18 cellular contexts compared by ENCODE assay signal in genomic region chr12:58171914-58172313, GRCh38.
A peak's percentile ranks its signal among the peaks of the same experiment; 100 is the strongest.
DNase-seq lines count a peak whose midpoint lies in the region; ATAC-seq, FAIRE-seq and TF ChIP-seq lines count a peak whose summit lies in the region.
"Had no signal": no experiment of that assay in that cellular context is flagged by ENCODE, and none has a peak within 500 bp of the region (broad histone marks: within the 10 kb centered on the region; RNA-seq: fewer than 3 reads in every experiment).

No MANE protein-coding gene starts in this region.

- no peaks in the 10 kb centered on the region for H3K36me3 Mint-ChIP-seq in astrocyte (ENCODE audit: low read depth, unreplicated experiment)
- H3K36me3 Mint-ChIP-seq: natural killer cell had no signal

- H3K4me3 ChIP-seq in astrocyte (ENCODE audit: insufficient read depth, low read depth, low read length), result no peak overlapping the region
- H3K4me3 ChIP-seq in fibroblast of the aortic adventitia (ENCODE audit: low read depth, low read length), result no peak overlapping the region
- H3K4me3 ChIP-seq: hepatocyte, sigmoid colon had no signal

- DNase-seq in EL, result peak; percentile 17
- DNase-seq in astrocyte (ENCODE audit: low read depth), result peak; percentile 45
- DNase-seq in fibroblast of the aortic adventitia (ENCODE audit: low read depth), result peak; percentile 27
- peak; percentile 15 for DNase-seq in pulmonary artery endothelial cell (ENCODE audit: low read depth, low spot score)
- no peak for DNase-seq in activated T-cell treated with anti-CD3 and anti-CD28 coated beads, Interleukin-2, amount 50 U/mL, for 48 hours
- no peak for DNase-seq in foreskin keratinocyte
- DNase-seq in NAMALWA (ENCODE audit: low spot score), result no peak
- DNase-seq: activated CD4-positive, alpha-beta T cell treated with anti-CD3 and anti-CD28 coated beads, Interleukin-2, amount 50 U/mL, for 4 hours; aorta; natural killer cell; NCI-H1105 treated with DMSO at 0.1 percent for 48 hours; NCI-H345; SHP77 treated with DMSO at 0.1 percent for 48 hours; sigmoid colon had no signal

- no peak overlapping the region for H3K4me3 Mint-ChIP-seq in astrocyte (ENCODE audit: unreplicated experiment)
- H3K4me3 Mint-ChIP-seq: natural killer cell; stimulated activated naive CD8-positive, alpha-beta T cell treated with anti-CD3 and anti-CD28 coated beads, Interleukin-15, Interleukin-2, amounts not matched to agents 100 ng/mL and 50 ng/mL, for 24 hours had no signal

- H3K9me3 ChIP-seq in astrocyte (ENCODE audit: insufficient read depth, low read depth, low read length), result no peaks in the 10 kb centered on the region
- H3K9me3 ChIP-seq: sigmoid colon had no signal

- FAIRE-seq in astrocyte (lab: Jason Lieb, UNC), result no peak

- TF ChIP-seq CTCF in astrocyte (IDR thresholded peaks at IDR 0.05; ENCODE audit: insufficient read depth, low read depth, low read length), result no peak
- TF ChIP-seq CTCF in fibroblast of the aortic adventitia (IDR thresholded peaks at IDR 0.05; ENCODE audit: insufficient read depth, low read length), result no peak
- TF ChIP-seq CTCF in foreskin keratinocyte (conservative IDR thresholded peaks at IDR 0.05), result no peak

- H3K27ac ChIP-seq in astrocyte (ENCODE audit: low read depth, low read length) (no peak overlapping the region), foreskin keratinocyte (no peak overlapping the region)
- H3K27ac ChIP-seq: hepatocyte had no signal

- no peak overlapping the region for H2AFZ ChIP-seq in astrocyte (ENCODE audit: low read depth, low read length)
- H2AFZ ChIP-seq: hepatocyte had no signal

- no peak overlapping the region for H3K4me2 ChIP-seq in astrocyte (ENCODE audit: low read length)
- H3K4me2 ChIP-seq: hepatocyte had no signal

- no peak overlapping the region for H3K27ac Mint-ChIP-seq in astrocyte (ENCODE audit: unreplicated experiment)
- H3K27ac Mint-ChIP-seq: natural killer cell; stimulated activated naive CD8-positive, alpha-beta T cell treated with anti-CD3 and anti-CD28 coated beads, Interleukin-15, Interleukin-2, amounts not matched to agents 100 ng/mL and 50 ng/mL, for 24 hours had no signal

- H4K20me1 ChIP-seq in astrocyte (ENCODE audit: insufficient read depth, low read length), result no peaks in the 10 kb centered on the region

- ATAC-seq in GM19395 (IDR thresholded peaks at IDR 0.05; ENCODE audit: unreplicated experiment), result no peak
- no peak for ATAC-seq in foreskin keratinocyte
- ATAC-seq: left lobe of liver, natural killer cell had no signal

- H3K36me3 ChIP-seq in astrocyte (ENCODE audit: insufficient read depth, low read length), result no peaks in the 10 kb centered on the region
- H3K36me3 ChIP-seq: sigmoid colon had no signal

- H3K9ac ChIP-seq in astrocyte (ENCODE audit: low read length), result no peak overlapping the region

- H3K4me1 ChIP-seq in astrocyte (ENCODE audit: insufficient read depth, low read length), result no peaks in the 10 kb centered on the region
- H3K4me1 ChIP-seq in foreskin keratinocyte, result no peaks in the 10 kb centered on the region

- no peaks in the 10 kb centered on the region for H3K4me1 Mint-ChIP-seq in astrocyte (ENCODE audit: low read depth, unreplicated experiment)
- H3K4me1 Mint-ChIP-seq: natural killer cell had no signal

- no peaks in the 10 kb centered on the region for H3K79me2 ChIP-seq in astrocyte (ENCODE audit: insufficient read depth, low read length)
- H3K79me2 ChIP-seq: hepatocyte had no signal

- H3K27me3 ChIP-seq in astrocyte (ENCODE audit: insufficient read depth, low read length) (no peaks in the 10 kb centered on the region), foreskin keratinocyte (peaks cover 6% of the 10 kb centered on the region)
- H3K27me3 ChIP-seq: hepatocyte, sigmoid colon had no signal

- H3K9me3 Mint-ChIP-seq in astrocyte (ENCODE audit: unreplicated experiment), result peaks cover 2% of the 10 kb centered on the region
- H3K9me3 Mint-ChIP-seq: natural killer cell; stimulated activated naive CD8-positive, alpha-beta T cell treated with anti-CD3 and anti-CD28 coated beads, Interleukin-15, Interleukin-2, amounts not matched to agents 100 ng/mL and 50 ng/mL, for 24 hours had no signal

- H3K27me3 Mint-ChIP-seq in astrocyte (ENCODE audit: low read depth, unreplicated experiment), result peaks cover 5% of the 10 kb centered on the region

Comparison
In these comparisons a context has a peak if more than half of its experiments do, and no peak if none do; other contexts are left out.
1. DNase-seq: peak in EL (single experiment), astrocyte (single experiment), fibroblast of the aortic adventitia (single experiment) and pulmonary artery endothelial cell (single experiment); none in activated T-cell treated with anti-CD3 and anti-CD28 coated beads, Interleukin-2, amount 50 U/mL, for 48 hours (0 of 2), foreskin keratinocyte (0 of 2) and NAMALWA (single experiment).